15 cellular contexts compared by ENCODE assay signal in genomic region chr16:88692861-88693260, GRCh38. TPM values are rescaled to one million over a fixed set of nuclear protein-coding genes. Genes with fewer than 3 reads are reported as not detected.
"Had no signal": no experiment of that assay in that cellular context is flagged by ENCODE, and none has a peak within 500 bp of the region (broad histone marks: within the 10 kb centered on the region; RNA-seq: fewer than 3 reads in every experiment).

No MANE protein-coding gene starts in this region.

- ATAC-seq: gastroesophageal sphincter, pancreas had no signal

- H3K27ac ChIP-seq: epithelial cell of prostate, gastroesophageal sphincter, left ventricle myocardium inferior, pancreas, thoracic aorta, VCaP had no signal

- H3K9me3 Mint-ChIP-seq: memory B cell, neural crest cell had no signal

- H3K4me3 Mint-ChIP-seq: activated CD4-positive, alpha-beta T cell treated with anti-CD3 and anti-CD28 coated beads for 36 hours; memory B cell; neural crest cell had no signal

- H3K9me3 ChIP-seq: gastroesophageal sphincter, left ventricle myocardium inferior, pancreas, stomach, thoracic aorta had no signal

- DNase-seq: effector CD8-positive, alpha-beta T cell; kidney; left ventricle myocardium inferior; SHP77; stimulated activated CD4-positive, alpha-beta T cell treated with anti-CD3 and anti-CD28 coated beads, Interleukin-4, amount 100 ng/mL, for 24 hours; stomach; T1000 had no signal

- H3K4me3 ChIP-seq: gastroesophageal sphincter, left ventricle myocardium inferior, pancreas, thoracic aorta had no signal

- H3K36me3 Mint-ChIP-seq: memory B cell had no signal

- H3K27me3 Mint-ChIP-seq: activated CD4-positive, alpha-beta T cell treated with anti-CD3 and anti-CD28 coated beads for 36 hours; memory B cell had no signal

- H3K4me1 Mint-ChIP-seq: neural crest cell had no signal

- H3K27me3 ChIP-seq: pancreas had no signal

- H3K4me1 ChIP-seq: gastroesophageal sphincter had no signal

RNA-seq across cellular contexts. Expression of gene SNAI3, which starts 6.6 kb away (rescaled TPM):
- total RNA-seq: neural crest cell had no signal
